9 cellular contexts compared by ENCODE assay signal in the genomic region with DNA sequence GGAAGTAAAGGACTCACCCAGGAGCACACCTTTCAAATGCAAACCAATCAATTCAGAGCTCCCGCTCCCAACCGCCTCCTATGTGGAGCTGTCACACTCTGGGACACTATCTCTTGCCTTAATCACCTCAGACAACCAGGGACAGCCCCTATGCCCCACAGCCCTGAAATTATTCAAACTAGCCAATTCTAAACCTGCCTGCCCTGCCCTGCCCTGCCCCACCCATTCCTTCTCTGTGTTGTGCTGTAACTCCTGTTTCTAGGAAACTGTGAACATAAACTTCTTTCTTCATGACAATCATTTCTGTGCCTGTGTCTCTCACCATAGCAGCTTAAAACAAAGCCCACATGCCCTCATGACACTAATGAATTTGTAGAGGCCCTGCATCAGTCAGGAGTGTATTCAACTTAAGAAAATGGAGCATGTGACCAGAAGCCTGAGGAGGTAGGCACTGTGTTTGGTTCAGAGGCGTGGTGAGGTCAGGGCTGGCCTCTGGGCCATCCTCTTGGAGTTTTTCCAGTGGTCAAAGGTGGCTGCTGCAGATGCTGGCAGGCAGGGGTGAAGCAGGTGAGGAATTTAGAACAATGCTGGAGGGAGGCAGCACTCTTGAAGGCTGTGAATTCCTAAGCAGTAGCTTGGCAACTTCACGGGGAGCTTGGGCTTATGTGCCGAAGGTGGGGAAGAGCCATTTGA.
DNase-seq lines count a peak whose midpoint lies in the region; ATAC-seq and TF ChIP-seq lines count a peak whose summit lies in the region.
"Had no signal": no experiment of that assay in that cellular context is flagged by ENCODE, and none has a peak within 500 bp of the region (broad histone marks: within the 10 kb centered on the region; RNA-seq: fewer than 3 reads in every experiment).

No MANE protein-coding gene starts in this region.

- no peaks in the 10 kb centered on the region for H3K36me3 ChIP-seq in heart left ventricle

- intact Hi-C loops in heart left ventricle (cut with DNase I): no loop called here

- no peak for TF ChIP-seq POLR2A in heart left ventricle (IDR thresholded peaks at IDR 0.05)

- 85 to 98% (median 94%) methylated on average over 5 of the region's 5 CpGs for WGBS in heart left ventricle, 4 donors

- H3K4me3 ChIP-seq in heart left ventricle: no peak overlapping the region

- POLR2A ChIA-PET in activated CD4-positive, alpha-beta memory T cell treated with anti-CD3 and anti-CD28 coated beads, Interleukin-2, amount 10 ng/mL, durations not matched to agents 7 days and 5 days (lab: Charles Lee): interaction anchor here (3.5 kb wide), 1 partner anchor 16 kb away, joined by 17 read pairs; no protein-coding TSS in a partner anchor

- peak overlapping the region; percentile 4 for H3K27ac Mint-ChIP-seq in activated T-cell treated with anti-CD3 and anti-CD28 coated beads, Interleukin-2, amount 50 U/mL, for 24 hours
- H3K27ac Mint-ChIP-seq in activated CD4-positive, alpha-beta memory T cell treated with anti-CD3 and anti-CD28 coated beads, Interleukin-2, amount 10 ng/mL, durations not matched to agents 7 days and 5 days: peak overlapping the region; percentile 79
- peak overlapping the region; percentile 9 for H3K27ac Mint-ChIP-seq in stimulated activated effector memory CD8-positive, alpha-beta T cell treated with anti-CD3 and anti-CD28 coated beads, Interleukin-12 subunit alpha, Interleukin-12 subunit beta, amount 100 ng/mL, for 72 hours

- no peaks in the 10 kb centered on the region for H3K9me3 ChIP-seq in heart left ventricle

- no peak overlapping the region for H3K4me3 Mint-ChIP-seq in activated T-cell treated with anti-CD3 and anti-CD28 coated beads, Interleukin-2, amount 50 U/mL, for 24 hours
- H3K4me3 Mint-ChIP-seq in activated CD4-positive, alpha-beta memory T cell treated with anti-CD3 and anti-CD28 coated beads, Interleukin-2, amount 10 ng/mL, durations not matched to agents 7 days and 5 days: no peak overlapping the region
- H3K4me3 Mint-ChIP-seq in stimulated activated effector memory CD8-positive, alpha-beta T cell treated with anti-CD3 and anti-CD28 coated beads, Interleukin-12 subunit alpha, Interleukin-12 subunit beta, amount 100 ng/mL, for 72 hours: no peak overlapping the region

- H3K27ac ChIP-seq in heart left ventricle: no peak overlapping the region

- no peak for DNase-seq in activated T-cell treated with anti-CD3 and anti-CD28 coated beads, Interleukin-2, amount 50 U/mL, for 24 hours
- DNase-seq in activated T-cell treated with anti-CD3 and anti-CD28 coated beads, Interleukin-2, amount 50 U/mL, for 1 hour: no peak
- DNase-seq in activated CD4-positive, alpha-beta memory T cell treated with anti-CD3 and anti-CD28 coated beads, Interleukin-2, amount 10 ng/mL, durations not matched to agents 7 days and 5 days: no peak
- DNase-seq in islet precursor cell (peak; percentile 80), heart left ventricle (no peak)
- DNase-seq in stimulated activated effector memory CD8-positive, alpha-beta T cell treated with anti-CD3 and anti-CD28 coated beads, Interleukin-12 subunit alpha, Interleukin-12 subunit beta, amount 100 ng/mL, for 72 hours (ENCODE audit: low spot score in 2 of 2): peak in 1 of 2 donors; percentile 39
- DNase-seq: SIG-M5 had no signal

- no peaks in the 10 kb centered on the region for H3K27me3 Mint-ChIP-seq in activated T-cell treated with anti-CD3 and anti-CD28 coated beads, Interleukin-2, amount 50 U/mL, for 24 hours
- H3K27me3 Mint-ChIP-seq in activated CD4-positive, alpha-beta memory T cell treated with anti-CD3 and anti-CD28 coated beads, Interleukin-2, amount 10 ng/mL, durations not matched to agents 7 days and 5 days: no peaks in the 10 kb centered on the region

- peak; percentile 50 for ATAC-seq in stimulated activated effector memory CD8-positive, alpha-beta T cell treated with anti-CD3 and anti-CD28 coated beads, Interleukin-12 subunit alpha, Interleukin-12 subunit beta, amount 100 ng/mL, for 72 hours
- ATAC-seq in HG03159 (IDR thresholded peaks at IDR 0.05; ENCODE audit: unreplicated experiment): no peak
- ATAC-seq in heart left ventricle: no peak
- ATAC-seq in GM21423 (IDR thresholded peaks at IDR 0.05; ENCODE audit: unreplicated experiment): no peak

- CTCF ChIA-PET in activated CD4-positive, alpha-beta memory T cell treated with anti-CD3 and anti-CD28 coated beads, Interleukin-2, amount 10 ng/mL, durations not matched to agents 7 days and 5 days (lab: Charles Lee): interaction anchor here (1.7 kb wide), 1 partner anchor 15 kb away, joined by 4 read pairs; no protein-coding TSS in a partner anchor

- no peaks in the 10 kb centered on the region for H3K36me3 Mint-ChIP-seq in activated T-cell treated with anti-CD3 and anti-CD28 coated beads, Interleukin-2, amount 50 U/mL, for 24 hours (ENCODE audit: low read depth)
- peaks cover 8% of the 10 kb centered on the region for H3K36me3 Mint-ChIP-seq in activated CD4-positive, alpha-beta memory T cell treated with anti-CD3 and anti-CD28 coated beads, Interleukin-2, amount 10 ng/mL, durations not matched to agents 7 days and 5 days (ENCODE audit: low read depth)
- no peaks in the 10 kb centered on the region for H3K36me3 Mint-ChIP-seq in stimulated activated effector memory CD8-positive, alpha-beta T cell treated with anti-CD3 and anti-CD28 coated beads, Interleukin-12 subunit alpha, Interleukin-12 subunit beta, amount 100 ng/mL, for 72 hours

- no peaks in the 10 kb centered on the region for H3K9me3 Mint-ChIP-seq in activated T-cell treated with anti-CD3 and anti-CD28 coated beads, Interleukin-2, amount 50 U/mL, for 24 hours
- peaks cover 10% of the 10 kb centered on the region for H3K9me3 Mint-ChIP-seq in activated CD4-positive, alpha-beta memory T cell treated with anti-CD3 and anti-CD28 coated beads, Interleukin-2, amount 10 ng/mL, durations not matched to agents 7 days and 5 days
- no peaks in the 10 kb centered on the region for H3K9me3 Mint-ChIP-seq in stimulated activated effector memory CD8-positive, alpha-beta T cell treated with anti-CD3 and anti-CD28 coated beads, Interleukin-12 subunit alpha, Interleukin-12 subunit beta, amount 100 ng/mL, for 72 hours

- peaks cover 0 to 4% (median 0%) of the 10 kb centered on the region in 9 donors for H3K27me3 ChIP-seq in heart left ventricle

- peaks cover 0 to 35% (median 0%) of the 10 kb centered on the region in 12 donors for H3K4me1 ChIP-seq in heart left ventricle

- H3K4me1 Mint-ChIP-seq in activated T-cell treated with anti-CD3 and anti-CD28 coated beads, Interleukin-2, amount 50 U/mL, for 24 hours (ENCODE audit: low read depth): peaks cover 41% of the 10 kb centered on the region
- H3K4me1 Mint-ChIP-seq in activated CD4-positive, alpha-beta memory T cell treated with anti-CD3 and anti-CD28 coated beads, Interleukin-2, amount 10 ng/mL, durations not matched to agents 7 days and 5 days: peaks cover 61% of the 10 kb centered on the region
- H3K4me1 Mint-ChIP-seq in stimulated activated effector memory CD8-positive, alpha-beta T cell treated with anti-CD3 and anti-CD28 coated beads, Interleukin-12 subunit alpha, Interleukin-12 subunit beta, amount 100 ng/mL, for 72 hours: peaks cover 42% of the 10 kb centered on the region

- TF ChIP-seq CTCF in heart left ventricle (IDR thresholded peaks at IDR 0.05): no peak

Comparison
In these comparisons a context has a peak if more than half of its experiments do, and no peak if none do; other contexts are left out.
1. H3K27ac Mint-ChIP-seq: peak in every context shown above with its lines; median percentile 79 in activated CD4-positive, alpha-beta memory T cell treated with anti-CD3 and anti-CD28 coated beads, Interleukin-2, amount 10 ng/mL, durations not matched to agents 7 days and 5 days; 9 in stimulated activated effector memory CD8-positive, alpha-beta T cell treated with anti-CD3 and anti-CD28 coated beads, Interleukin-12 subunit alpha, Interleukin-12 subunit beta, amount 100 ng/mL, for 72 hours; 4 in activated T-cell treated with anti-CD3 and anti-CD28 coated beads, Interleukin-2, amount 50 U/mL, for 24 hours.